ENCODE assay signal across 8 cellular contexts in genomic region chr5:7849531-7850240, GRCh38. TPM values are rescaled to one million over a fixed set of nuclear protein-coding genes. Genes with fewer than 3 reads are reported as not detected.
A peak's percentile ranks its signal among the peaks of the same experiment; 100 is the strongest.
DNase-seq lines count a peak whose midpoint lies in the region; ATAC-seq and TF ChIP-seq lines count a peak whose summit lies in the region.

No MANE protein-coding gene starts in this region.

- H3K4me1 Mint-ChIP-seq in osteocyte (ENCODE audit: unreplicated experiment) = peaks cover 13% of the 10 kb centered on the region

- CTCF ChIA-PET in GM10248 (lab: Yijun Ruan, JAX) = interaction anchor here (1.3 kb wide), 1 partner anchor 11 kb away, joined by 4 read pairs; no protein-coding TSS in a partner anchor

- no peak overlapping the region for H3K27ac Mint-ChIP-seq in osteocyte (ENCODE audit: unreplicated experiment)

- no peak for TF ChIP-seq CTCF in GM10266 (IDR thresholded peaks at IDR 0.05; ENCODE audit: control insufficient read depth, insufficient read depth, low read depth, missing control alignments)
- no peak for TF ChIP-seq CTCF in fibroblast of villous mesenchyme (IDR thresholded peaks at IDR 0.05; ENCODE audit: insufficient read depth, low read depth, low read length)
- peak; percentile 26 for TF ChIP-seq CTCF in osteocyte (IDR thresholded peaks at IDR 0.05)
- TF ChIP-seq CTCF in GM10248 (IDR thresholded peaks at IDR 0.05; ENCODE audit: control extremely low read depth, extremely low read depth, low read depth, missing control alignments) = no peak

- H3K36me3 Mint-ChIP-seq in osteocyte (ENCODE audit: unreplicated experiment) = no peaks in the 10 kb centered on the region

- no peak for ATAC-seq in GM21447 (IDR thresholded peaks at IDR 0.05; ENCODE audit: unreplicated experiment)
- ATAC-seq in GM18498 (IDR thresholded peaks at IDR 0.05; ENCODE audit: unreplicated experiment) = no peak

- DNase-seq in GM10266 (ENCODE audit: extremely low spot score) = peak; percentile 41
- DNase-seq in NCI-H748 treated with DMSO at 0.1 percent for 48 hours (lab: John Stamatoyannopoulos, UW) = peak; percentile 39
- no peak for DNase-seq in fibroblast of villous mesenchyme (ENCODE audit: low read depth)
- DNase-seq in osteocyte (ENCODE audit: extremely low spot score, unreplicated experiment) = no peak
- no peak for DNase-seq in GM10248 (ENCODE audit: extremely low spot score)
- no peak for DNase-seq in A172 (ENCODE audit: low spot score)

- peak overlapping the region; percentile 72 for H3K4me3 Mint-ChIP-seq in osteocyte (ENCODE audit: unreplicated experiment)

- H3K9me3 Mint-ChIP-seq in osteocyte (ENCODE audit: unreplicated experiment) = no peaks in the 10 kb centered on the region

- POLR2A ChIA-PET in GM10248 (lab: Yijun Ruan, JAX) = no interaction called here

- H3K4me3 ChIP-seq in fibroblast of villous mesenchyme (ENCODE audit: low read depth, low read length) = peak overlapping the region; percentile 49

- peaks cover 33% of the 10 kb centered on the region for H3K27me3 Mint-ChIP-seq in osteocyte (ENCODE audit: unreplicated experiment)

RNA-seq across cellular contexts. Expression of gene CFAP90, which starts 1.2 kb away (rescaled TPM):
- not detected in 2 replicates for total RNA-seq in fibroblast of villous mesenchyme
- not detected in 2 replicates for total RNA-seq in osteocyte
- total RNA-seq in A172 (2014; rRNA removed; shearing (Covaris generic)) = not detected in 2 replicates

RNA-seq across cellular contexts. Expression of gene FASTKD3, which starts 19.1 kb away (rescaled TPM):
- total RNA-seq in fibroblast of villous mesenchyme (11.3 and 22.0 TPM in 2 replicates), osteocyte (5.8 and 7.0 TPM in 2 replicates)
- total RNA-seq in A172 (2014; rRNA removed; shearing (Covaris generic)) = 17.9 and 23.7 TPM in 2 replicates

RNA-seq across cellular contexts. Expression of gene MTRR, which starts 19.3 kb away (rescaled TPM):
- total RNA-seq in fibroblast of villous mesenchyme = 33.2 and 41.5 TPM in 2 replicates
- 36.3 and 40.9 TPM in 2 replicates for total RNA-seq in osteocyte
- total RNA-seq in A172 (2014; rRNA removed; shearing (Covaris generic)) = 23.2 and 40.9 TPM in 2 replicates

Comparison
In these comparisons a context has a peak if more than half of its experiments do, and no peak if none do; other contexts are left out.
1. DNase-seq: peak in GM10266 (single experiment) and NCI-H748 treated with DMSO at 0.1 percent for 48 hours (single experiment); none in fibroblast of villous mesenchyme (single experiment), osteocyte (single experiment), GM10248 (single experiment) and A172 (single experiment).